8 cellular contexts compared by ENCODE assay signal in the genomic region with DNA sequence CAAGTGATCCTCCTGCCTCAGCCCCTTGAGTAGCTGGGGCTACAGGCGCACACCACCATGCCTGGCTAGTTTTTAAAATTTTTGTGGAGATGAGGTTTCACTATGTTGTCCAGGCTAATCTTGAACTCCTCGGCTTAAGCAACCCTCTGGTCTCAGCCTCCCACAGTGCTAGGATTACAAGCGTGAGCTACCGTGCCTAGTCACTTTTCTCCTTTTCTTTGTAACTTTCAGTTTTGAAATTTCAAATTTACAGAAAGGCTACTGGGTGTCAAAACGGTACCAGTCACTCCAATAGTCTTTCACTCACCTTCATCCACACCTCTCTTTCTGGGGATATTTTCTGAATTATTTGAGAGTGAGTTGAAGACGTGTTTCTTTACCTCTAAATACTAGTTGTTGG.
A peak's percentile ranks its signal among the peaks of the same experiment; 100 is the strongest.
DNase-seq lines count a peak whose midpoint lies in the region; ATAC-seq and TF ChIP-seq lines count a peak whose summit lies in the region.
"Not testable (repeated sequence)": the region's sequence is repeated elsewhere in the genome, so short reads cannot be mapped to it uniquely, and the experiment has no call there.

No MANE protein-coding gene starts in this region.

- POLR2A ChIA-PET in activated CD8-positive, alpha-beta T cell treated with anti-CD3 and anti-CD28 coated beads for 36 hours (lab: Charles Lee), result not testable (repeated sequence)

- not testable (repeated sequence) for DNase-seq in activated CD8-positive, alpha-beta T cell treated with anti-CD3 and anti-CD28 coated beads for 36 hours; activated naive CD8-positive, alpha-beta T cell treated with anti-CD3 and anti-CD28 coated beads, Interleukin-2, amount 50 U/mL, for 24 hours; stimulated activated naive CD8-positive, alpha-beta T cell treated with anti-CD3 and anti-CD28 coated beads, Interleukin-15, Interleukin-2, amounts not matched to agents 100 U/mL and 50 U/mL, for 24 hours

- not testable (repeated sequence) for H3K4me1 Mint-ChIP-seq in activated CD8-positive, alpha-beta T cell treated with anti-CD3 and anti-CD28 coated beads for 36 hours (ENCODE audit: low read depth); activated naive CD8-positive, alpha-beta T cell treated with anti-CD3 and anti-CD28 coated beads, Interleukin-2, amount 50 U/mL, for 24 hours

- CTCF ChIA-PET in activated CD8-positive, alpha-beta T cell treated with anti-CD3 and anti-CD28 coated beads for 36 hours (lab: Charles Lee), result not testable (repeated sequence)

- not testable (repeated sequence) for H3K36me3 Mint-ChIP-seq in activated CD8-positive, alpha-beta T cell treated with anti-CD3 and anti-CD28 coated beads for 36 hours (ENCODE audit: low read depth); activated naive CD8-positive, alpha-beta T cell treated with anti-CD3 and anti-CD28 coated beads, Interleukin-2, amount 50 U/mL, for 24 hours (ENCODE audit: low read depth)

- not testable (repeated sequence) for H3K9me3 Mint-ChIP-seq in activated CD8-positive, alpha-beta T cell treated with anti-CD3 and anti-CD28 coated beads for 36 hours; activated naive CD8-positive, alpha-beta T cell treated with anti-CD3 and anti-CD28 coated beads, Interleukin-2, amount 50 U/mL, for 24 hours

- not testable (repeated sequence) for H3K27me3 Mint-ChIP-seq in activated CD8-positive, alpha-beta T cell treated with anti-CD3 and anti-CD28 coated beads for 36 hours; activated naive CD8-positive, alpha-beta T cell treated with anti-CD3 and anti-CD28 coated beads, Interleukin-2, amount 50 U/mL, for 24 hours

- intact Hi-C loops in activated CD8-positive, alpha-beta T cell treated with anti-CD3 and anti-CD28 coated beads for 36 hours (cut with micrococcal nuclease), result not testable (repeated sequence)

- ATAC-seq in GM18511 (IDR thresholded peaks at IDR 0.05; ENCODE audit: unreplicated experiment), result peak; percentile 43
- peak; percentile 40 for ATAC-seq in GM19025 (IDR thresholded peaks at IDR 0.05; ENCODE audit: low read depth, unreplicated experiment)
- ATAC-seq in GM21723 (IDR thresholded peaks at IDR 0.05; ENCODE audit: unreplicated experiment), result peak; percentile 31
- ATAC-seq in HG02870 (IDR thresholded peaks at IDR 0.05; ENCODE audit: unreplicated experiment), result peak; percentile 54
- peak; percentile 39 for ATAC-seq in HG03135 (IDR thresholded peaks at IDR 0.05; ENCODE audit: unreplicated experiment)
- peak; percentile 55 for ATAC-seq in activated CD8-positive, alpha-beta T cell treated with anti-CD3 and anti-CD28 coated beads for 36 hours
- ATAC-seq in activated naive CD8-positive, alpha-beta T cell treated with anti-CD3 and anti-CD28 coated beads, Interleukin-2, amount 50 U/mL, for 24 hours, result peak; percentile 42
- peak; percentile 29 for ATAC-seq in stimulated activated naive CD8-positive, alpha-beta T cell treated with anti-CD3 and anti-CD28 coated beads, Interleukin-15, Interleukin-2, amounts not matched to agents 100 U/mL and 50 U/mL, for 24 hours

- not testable (repeated sequence) for H3K27ac Mint-ChIP-seq in activated CD8-positive, alpha-beta T cell treated with anti-CD3 and anti-CD28 coated beads for 36 hours; activated naive CD8-positive, alpha-beta T cell treated with anti-CD3 and anti-CD28 coated beads, Interleukin-2, amount 50 U/mL, for 24 hours

- not testable (repeated sequence) for TF ChIP-seq CTCF in activated CD8-positive, alpha-beta T cell treated with anti-CD3 and anti-CD28 coated beads for 36 hours (IDR thresholded peaks at IDR 0.05)

- H3K4me3 Mint-ChIP-seq in activated CD8-positive, alpha-beta T cell treated with anti-CD3 and anti-CD28 coated beads for 36 hours; activated naive CD8-positive, alpha-beta T cell treated with anti-CD3 and anti-CD28 coated beads, Interleukin-2, amount 50 U/mL, for 24 hours: not testable (repeated sequence)
